ENCODE assay signal across 8 cellular contexts in the genomic region with DNA sequence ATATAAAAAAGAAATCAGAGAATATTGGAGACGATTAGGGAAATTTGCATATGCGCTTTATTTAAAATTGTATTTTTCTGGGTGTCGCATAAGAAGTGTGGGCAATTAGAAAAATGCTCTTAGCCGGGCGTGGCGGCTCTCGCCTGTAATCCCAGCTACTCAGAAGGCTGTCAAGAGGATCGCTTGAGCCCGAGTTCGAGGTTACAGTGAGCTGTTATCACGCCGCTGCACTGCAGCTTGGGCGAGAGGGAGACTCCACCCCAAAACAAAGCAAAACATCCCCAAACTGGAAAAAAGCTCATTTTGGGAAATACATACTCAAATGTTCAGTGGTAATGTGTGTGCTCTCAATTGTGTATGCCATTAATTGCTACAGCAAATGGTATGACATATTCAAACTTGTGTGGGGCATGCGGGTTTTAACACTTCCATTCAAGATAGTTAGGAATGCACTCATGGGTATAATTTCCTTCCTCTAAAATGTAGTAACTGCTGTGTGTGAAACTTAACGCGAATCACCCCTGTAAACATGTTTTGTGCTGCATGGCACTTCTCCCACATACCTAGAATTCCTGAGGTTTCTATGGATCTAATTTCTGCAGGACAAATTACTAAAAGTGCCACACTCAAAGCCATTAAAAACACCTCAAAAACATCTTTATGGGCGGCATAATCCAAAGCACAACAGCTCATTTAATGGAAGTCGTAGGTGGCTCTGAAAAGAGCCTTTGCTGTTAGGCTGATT. TPM values are rescaled to one million over a fixed set of nuclear protein-coding genes. Genes with fewer than 3 reads are reported as not detected.
DNase-seq lines count a peak whose midpoint lies in the region; FAIRE-seq and TF ChIP-seq lines count a peak whose summit lies in the region.

No MANE protein-coding gene starts in this region.

- H3K9me3 ChIP-seq in SJCRH30 (replicated peaks) (no peaks in the 10 kb centered on the region), tibial artery (no peaks in the 10 kb centered on the region)

- DNase-seq in AG20443 (ENCODE audit: low spot score) (peak; percentile 18), H4 (ENCODE audit: low spot score) (peak; percentile 56), SJCRH30 (peak; percentile 42 to 74), coronary artery (ENCODE audit: low spot score) (no peak), lung microvascular endothelial cell (ENCODE audit: low read depth in 2 of 2) (peak; percentile 39 to 49), tibial artery (no peak), urothelium cell line (ENCODE audit: low spot score) (no peak), NCI-H2081 treated with DMSO at 0.1 percent for 48 hours (lab: John Stamatoyannopoulos, UW) (no peak)

- TF ChIP-seq CTCF in coronary artery (IDR thresholded peaks at IDR 0.05) (no peak), tibial artery (IDR thresholded peaks at IDR 0.05) (no peak)

- H3K27ac ChIP-seq in SJCRH30: peak overlapping the region; percentile 92
- peak overlapping the region; percentile 94 to 95 for H3K27ac ChIP-seq in coronary artery
- H3K27ac ChIP-seq in tibial artery: peak overlapping the region; percentile 84 to 88

- H3K27me3 ChIP-seq in SJCRH30 (no peaks in the 10 kb centered on the region), tibial artery (no peaks in the 10 kb centered on the region)

- intact Hi-C loops in tibial artery (cut with DNase I; ENCODE audit: low total_unique reads): no loop called here

- H3K4me1 ChIP-seq in SJCRH30 (no peaks in the 10 kb centered on the region), tibial artery (peaks cover 0 to 23% (median 12%) of the 10 kb centered on the region in 4 donors)

- H3K4me3 ChIP-seq in SJCRH30: peak overlapping the region; percentile 64
- peak overlapping the region; percentile 76 for H3K4me3 ChIP-seq in coronary artery
- H3K4me3 ChIP-seq in tibial artery: peak overlapping the region; percentile 57 to 63

- no peaks in the 10 kb centered on the region for H3K36me3 ChIP-seq in SJCRH30
- no peaks in the 10 kb centered on the region for H3K36me3 ChIP-seq in tibial artery

- no peak for FAIRE-seq in urothelium cell line (lab: Jason Lieb, UNC)

RNA-seq across cellular contexts. Expression of a gene that starts 54.7 kb away (rescaled TPM):
- total RNA-seq in H4 (2014; rRNA removed; shearing (Covaris generic)): 7.8 and 13.4 TPM in 2 replicates
- 0.33 and 0.67 TPM in 2 replicates for total RNA-seq in SJCRH30 (2014; rRNA removed; shearing (Covaris generic))
- total RNA-seq in lung microvascular endothelial cell: 1.4 and 1.7 TPM in 2 replicates

Comparison
In these comparisons a context has a peak if more than half of its experiments do, and no peak if none do; other contexts are left out.
1. DNase-seq: peak in AG20443 (single experiment), H4 (single experiment), SJCRH30 (2 of 2) and lung microvascular endothelial cell (2 of 2); none in coronary artery (single experiment), tibial artery (0 of 2), urothelium cell line (single experiment) and NCI-H2081 treated with DMSO at 0.1 percent for 48 hours (single experiment).
2. Peak in every context shown above with its lines, with median percentiles within 50 percentile points of each other: H3K27ac ChIP-seq and H3K4me3 ChIP-seq.